Comparison of ENCODE assay signal across 16 cellular contexts in genomic region chr16:88370365-88370764, GRCh38. TPM values are rescaled to one million over a fixed set of nuclear protein-coding genes. Genes with fewer than 3 reads are reported as not detected.
DNase-seq lines count a peak whose midpoint lies in the region; FAIRE-seq and TF ChIP-seq lines count a peak whose summit lies in the region.
"Had no signal": no experiment of that assay in that cellular context is flagged by ENCODE, and none has a peak within 500 bp of the region (broad histone marks: within the 10 kb centered on the region; RNA-seq: fewer than 3 reads in every experiment).

No MANE protein-coding gene starts in this region.

- H3K4me1 ChIP-seq in right atrium auricular region = no peaks in the 10 kb centered on the region
- H3K4me1 ChIP-seq in kidney (ENCODE audit: control insufficient read depth in 1 of 2, insufficient read depth in 1 of 2, low read depth in 1 of 2, low read length in 2 of 2) = no peaks in the 10 kb centered on the region
- no peaks in the 10 kb centered on the region for H3K4me1 ChIP-seq in osteoblast (ENCODE audit: insufficient read depth, low read length)
- no peaks in the 10 kb centered on the region for H3K4me1 ChIP-seq in SJCRH30

- H2AFZ ChIP-seq in osteoblast (ENCODE audit: low read length) = no peak overlapping the region
- H2AFZ ChIP-seq: GM23338 had no signal

- DNase-seq in cardiac septum (ENCODE audit: low spot score) = peak; percentile 15
- DNase-seq in right atrium auricular region (ENCODE audit: low spot score) = no peak
- peak; percentile 32 for DNase-seq in kidney
- DNase-seq in osteoblast (ENCODE audit: insufficient read length, low spot score, missing footprints) = peak; percentile 9
- no peak for DNase-seq in HFFc6
- no peak for DNase-seq in SJCRH30
- DNase-seq in NCI-H345 (lab: John Stamatoyannopoulos, UW) = no peak
- DNase-seq: ACHN; C1 segment of cervical spinal cord; CD4-positive, alpha-beta memory T cell; DMS79; H7; IMR-90 had no signal

- no peaks in the 10 kb centered on the region for H3K36me3 ChIP-seq in right atrium auricular region
- no peaks in the 10 kb centered on the region for H3K36me3 ChIP-seq in kidney (ENCODE audit: control insufficient read depth in 1 of 2, insufficient read depth in 2 of 2, low read length in 2 of 2)
- no peaks in the 10 kb centered on the region for H3K36me3 ChIP-seq in osteoblast (ENCODE audit: insufficient read depth, low read length)
- no peaks in the 10 kb centered on the region for H3K36me3 ChIP-seq in SJCRH30

- no peaks in the 10 kb centered on the region; the same call in 1 of the 2 replicates for H3K4me1 Mint-ChIP-seq in HFFc6 (ENCODE audit: low read depth)
- H3K4me1 Mint-ChIP-seq: B cell, GM23338 had no signal

- H3K4me2 ChIP-seq in osteoblast (ENCODE audit: insufficient read depth, low read length) = no peak overlapping the region
- H3K4me2 ChIP-seq: GM23338 had no signal

- H3K27ac Mint-ChIP-seq in HFFc6 = no peak overlapping the region
- H3K27ac Mint-ChIP-seq: B cell; CD4-positive, alpha-beta memory T cell; GM23338 had no signal

- H3K4me3 Mint-ChIP-seq in HFFc6 = no peak overlapping the region
- H3K4me3 Mint-ChIP-seq: B cell; CD4-positive, alpha-beta memory T cell; GM23338 had no signal

- H3K9ac ChIP-seq in kidney (ENCODE audit: low read length in 2 of 2) = no peak overlapping the region

- no peaks in the 10 kb centered on the region for H3K36me3 Mint-ChIP-seq in HFFc6 (ENCODE audit: low read depth)
- H3K36me3 Mint-ChIP-seq: CD4-positive, alpha-beta memory T cell had no signal

- intact Hi-C loops in cardiac septum (cut with DNase I) = no loop called here
- intact Hi-C loops in kidney (cut with DNase I) = no loop called here

- H4K20me1 ChIP-seq in osteoblast (ENCODE audit: insufficient read depth, low read length) = no peaks in the 10 kb centered on the region

- H3K27me3 ChIP-seq in right atrium auricular region = no peaks in the 10 kb centered on the region
- H3K27me3 ChIP-seq in osteoblast (ENCODE audit: insufficient read depth, low read length) = peaks cover 11% of the 10 kb centered on the region
- H3K27me3 ChIP-seq in SJCRH30 = no peaks in the 10 kb centered on the region

- no peaks in the 10 kb centered on the region for H3K79me2 ChIP-seq in osteoblast (ENCODE audit: insufficient read depth, low read length)

- peaks cover 2% of the 10 kb centered on the region; the same call in 1 of the 2 replicates for H3K27me3 Mint-ChIP-seq in HFFc6 (ENCODE audit: insufficient read depth)

- no peaks in the 10 kb centered on the region for H3K9me3 Mint-ChIP-seq in HFFc6
- H3K9me3 Mint-ChIP-seq: CD4-positive, alpha-beta memory T cell had no signal

- no peak for FAIRE-seq in kidney (lab: Jason Lieb, UNC)
- FAIRE-seq: GM12878 had no signal

- H3K27ac ChIP-seq in right atrium auricular region (no peak overlapping the region), kidney (ENCODE audit: low read depth in 2 of 2, low read length in 2 of 2) (no peak overlapping the region), osteoblast (ENCODE audit: low read depth, low read length) (no peak overlapping the region), SJCRH30 (no peak overlapping the region)

- H3K9me3 ChIP-seq in right atrium auricular region = no peaks in the 10 kb centered on the region
- no peaks in the 10 kb centered on the region for H3K9me3 ChIP-seq in kidney (ENCODE audit: control insufficient read depth in 1 of 2, low read length in 2 of 2)
- H3K9me3 ChIP-seq in osteoblast (ENCODE audit: low read depth, low read length) = no peaks in the 10 kb centered on the region
- no peaks in the 10 kb centered on the region for H3K9me3 ChIP-seq in SJCRH30 (replicated peaks)

- TF ChIP-seq CTCF in right atrium auricular region (IDR thresholded peaks at IDR 0.05) (no peak), kidney (IDR thresholded peaks at IDR 0.05; ENCODE audit: borderline replicate concordance, extremely low read depth, insufficient read depth) (no peak), osteoblast (IDR thresholded peaks at IDR 0.05; ENCODE audit: extremely low read depth, low read depth, low read length) (no peak), HFFc6 (IDR thresholded peaks at IDR 0.05) (no peak)

- H3K4me3 ChIP-seq in right atrium auricular region (no peak overlapping the region), kidney (ENCODE audit: low read length in 2 of 2) (no peak overlapping the region), osteoblast (ENCODE audit: insufficient read depth, low read length) (no peak overlapping the region), SJCRH30 (no peak overlapping the region)
- H3K4me3 ChIP-seq: GM12878, GM23338 had no signal

RNA-seq across cellular contexts. Expression of gene ZNF469, which starts 12.4 kb away (rescaled TPM):
- total RNA-seq in cardiac septum = 1.5 TPM
- under 1 TPM; 0.56 to 0.83 TPM for total RNA-seq in right atrium auricular region
- 1.6 TPM for total RNA-seq in kidney
- 0.09 TPM for polyA plus RNA-seq in kidney (ENCODE audit: insufficient read depth, low read depth, low replicate concordance)
- total RNA-seq in osteoblast = 5.3 and 8.3 TPM in 2 replicates
- 10 to 100 TPM in 3 of 6 experiments, 1 to 10 TPM in 3; 9.4 to 17.5 (median 10.1) TPM for total RNA-seq in HFFc6 (2021; fragmentation: NEBNext Ultra II Directional; extraction: Animal tissue kit (Norgen Biotek cat#: 25700))
- total RNA-seq in SJCRH30 (2014; rRNA removed; shearing (Covaris generic)) = not detected in 2 replicates

Comparison
In these comparisons a context has a peak if more than half of its experiments do, and no peak if none do; other contexts are left out.
1. DNase-seq: peak in cardiac septum (single experiment), kidney (single experiment) and osteoblast (single experiment); none in right atrium auricular region (single experiment), HFFc6 (single experiment), SJCRH30 (0 of 2) and NCI-H345 (single experiment).